In the genomic region with DNA sequence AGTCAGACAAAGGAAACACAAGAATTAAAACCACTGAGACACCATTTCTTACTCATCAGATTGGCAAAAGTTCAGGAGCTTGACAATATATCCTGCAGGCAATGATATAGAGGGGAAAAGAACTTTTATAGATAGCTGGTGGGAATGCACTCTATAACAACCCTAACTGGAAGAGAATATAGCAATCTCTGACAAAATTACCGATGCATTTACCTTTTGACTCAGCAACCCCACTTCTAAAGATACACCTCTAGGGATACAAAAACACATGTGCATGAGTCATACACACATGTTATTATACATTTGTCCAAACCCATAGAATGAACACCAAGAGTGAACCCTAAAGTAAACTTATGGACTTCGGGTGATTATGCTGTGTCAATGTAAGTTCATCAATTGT, we compare ENCODE assay signal across 24 cellular contexts.
"Had no signal": no experiment of that assay in that cellular context is flagged by ENCODE, and none has a peak within 500 bp of the region (broad histone marks: within the 10 kb centered on the region; RNA-seq: fewer than 3 reads in every experiment).

No MANE protein-coding gene starts in this region.

- H3K36me3 ChIP-seq: adrenal gland, esophagus squamous epithelium, gastrocnemius medialis, spleen, transverse colon had no signal

- H3K27ac Mint-ChIP-seq: activated CD4-positive, alpha-beta T cell treated with anti-CD3 and anti-CD28 coated beads, Interleukin-2, amount 10 ng/mL, durations not matched to agents 7 days and 5 days; activated CD8-positive, alpha-beta memory T cell treated with anti-CD3 and anti-CD28 coated beads, Interleukin-2, amount 10 ng/mL, durations not matched to agents 7 days and 5 days; activated CD8-positive, alpha-beta T cell treated with anti-CD3 and anti-CD28 coated beads, Interleukin-2, amount 10 ng/mL, durations not matched to agents 7 days and 5 days; activated naive CD4-positive, alpha-beta T cell treated with anti-CD3 and anti-CD28 coated beads for 36 hours; activated naive CD8-positive, alpha-beta T cell treated with anti-CD3 and anti-CD28 coated beads for 36 hours; nephron had no signal

- H3K9me3 ChIP-seq: body of pancreas, esophagus squamous epithelium, gastrocnemius medialis, spleen, testis, transverse colon had no signal

- H3K36me3 Mint-ChIP-seq: activated CD8-positive, alpha-beta memory T cell treated with anti-CD3 and anti-CD28 coated beads, Interleukin-2, amount 10 ng/mL, durations not matched to agents 7 days and 5 days; activated naive CD8-positive, alpha-beta T cell treated with anti-CD3 and anti-CD28 coated beads for 36 hours had no signal

- H3K4me1 ChIP-seq: adrenal gland, body of pancreas, esophagus squamous epithelium, gastrocnemius medialis, spleen, testis, transverse colon had no signal

- H3K4me1 Mint-ChIP-seq: activated CD4-positive, alpha-beta T cell treated with anti-CD3 and anti-CD28 coated beads, Interleukin-2, amount 10 ng/mL, durations not matched to agents 7 days and 5 days; activated CD8-positive, alpha-beta memory T cell treated with anti-CD3 and anti-CD28 coated beads, Interleukin-2, amount 10 ng/mL, durations not matched to agents 7 days and 5 days; activated naive CD8-positive, alpha-beta T cell treated with anti-CD3 and anti-CD28 coated beads for 36 hours; nephron had no signal

- DNase-seq: activated CD4-positive, alpha-beta T cell treated with anti-CD3 and anti-CD28 coated beads, Interleukin-2, amount 10 ng/mL, durations not matched to agents 7 days and 5 days; activated CD4-positive, CD25-positive, alpha-beta regulatory T cell treated with anti-CD3 and anti-CD28 coated beads, Interleukin-2, amount 50 U/mL, for 72 hours; activated CD8-positive, alpha-beta memory T cell treated with anti-CD3 and anti-CD28 coated beads, Interleukin-2, amount 10 ng/mL, durations not matched to agents 7 days and 5 days; activated CD8-positive, alpha-beta T cell treated with anti-CD3 and anti-CD28 coated beads, Interleukin-2, amount 10 ng/mL, durations not matched to agents 7 days and 5 days; activated effector memory CD4-positive, alpha-beta T cell treated with anti-CD3 and anti-CD28 coated beads, Interleukin-2, amount 50 U/mL, for 16 hours; activated naive CD4-positive, alpha-beta T cell treated with anti-CD3 and anti-CD28 coated beads for 36 hours; activated naive CD8-positive, alpha-beta T cell treated with anti-CD3 and anti-CD28 coated beads for 36 hours; adrenal gland; aorta; body of pancreas; esophagus squamous epithelium; gastrocnemius medialis; glutamatergic neuron; left cardiac atrium; left ventricle myocardium superior; posterior cingulate gyrus; right cardiac atrium; spleen; stimulated activated naive CD4-positive, alpha-beta T cell treated with Interleukin-2 at 50 U/mL for 16 hours; T-helper 9 cell; testis; transverse colon had no signal

- H3K4me3 Mint-ChIP-seq: activated CD4-positive, alpha-beta T cell treated with anti-CD3 and anti-CD28 coated beads, Interleukin-2, amount 10 ng/mL, durations not matched to agents 7 days and 5 days; activated CD8-positive, alpha-beta memory T cell treated with anti-CD3 and anti-CD28 coated beads, Interleukin-2, amount 10 ng/mL, durations not matched to agents 7 days and 5 days; activated CD8-positive, alpha-beta T cell treated with anti-CD3 and anti-CD28 coated beads, Interleukin-2, amount 10 ng/mL, durations not matched to agents 7 days and 5 days; activated naive CD4-positive, alpha-beta T cell treated with anti-CD3 and anti-CD28 coated beads for 36 hours; activated naive CD8-positive, alpha-beta T cell treated with anti-CD3 and anti-CD28 coated beads for 36 hours; nephron had no signal

- H3K27ac ChIP-seq: adrenal gland, body of pancreas, coronary artery, esophagus squamous epithelium, gastrocnemius medialis, spleen, testis, transverse colon had no signal

- ATAC-seq: activated CD8-positive, alpha-beta memory T cell treated with anti-CD3 and anti-CD28 coated beads, Interleukin-2, amount 10 ng/mL, durations not matched to agents 7 days and 5 days; activated CD8-positive, alpha-beta T cell treated with anti-CD3 and anti-CD28 coated beads, Interleukin-2, amount 10 ng/mL, durations not matched to agents 7 days and 5 days; body of pancreas; gastrocnemius medialis; left cardiac atrium; left ventricle myocardium superior; right cardiac atrium had no signal

- H3K27me3 ChIP-seq: adrenal gland, body of pancreas, esophagus squamous epithelium, gastrocnemius medialis, spleen, testis, transverse colon had no signal

- H3K4me3 ChIP-seq: adrenal gland, body of pancreas, coronary artery, esophagus squamous epithelium, gastrocnemius medialis, spleen, testis, transverse colon had no signal
